17 cellular contexts compared by ENCODE assay signal in genomic region chr12:11768233-11768965, GRCh38.
DNase-seq lines count a peak whose midpoint lies in the region; FAIRE-seq and TF ChIP-seq lines count a peak whose summit lies in the region.
"Had no signal": no experiment of that assay in that cellular context is flagged by ENCODE, and none has a peak within 500 bp of the region (broad histone marks: within the 10 kb centered on the region; RNA-seq: fewer than 3 reads in every experiment).

No MANE protein-coding gene starts in this region.

- TF ChIP-seq EP300 in H1 (IDR thresholded peaks at IDR 0.05; ENCODE audit: borderline replicate concordance in 1 of 2, low read depth in 2 of 2, low read length in 2 of 2) = no peak

- H3K4me1 ChIP-seq in BLaER1 treated with 17β-estradiol and CSF1 and Interleukin-3, amounts not matched to agents 10 nM and 100 nM = peaks cover 88 to 99% (median 98%) of the 10 kb centered on the region in 10 experiments
- peaks cover 3 to 12% (median 6%) of the 10 kb centered on the region in 4 experiments; a peak in 6 of 7 replicates for H3K4me1 ChIP-seq in H1 (replicated peaks in 1 of 4; ENCODE audit: control insufficient read depth in 3 of 4, insufficient read depth in 4 of 4, low read length in 3 of 4)
- peaks cover 94 to 97% of the 10 kb centered on the region in 2 experiments for H3K4me1 ChIP-seq in neutrophil (ENCODE audit: control insufficient read depth in 1 of 2, insufficient read depth in 1 of 2, low read depth in 1 of 2, low read length in 1 of 2)

- H4K8ac ChIP-seq in H1 (ENCODE audit: extremely low read depth, insufficient read depth, low read length) = no peak overlapping the region

- no peak overlapping the region for H2BK12ac ChIP-seq in H1 (ENCODE audit: low read depth, low read length)

- FAIRE-seq in H1 (lab: Jason Lieb, UNC) = no peak
- FAIRE-seq: frontal cortex had no signal

- no peaks in the 10 kb centered on the region for H3K23me2 ChIP-seq in H1 (ENCODE audit: low read depth, low read length)

- no peak overlapping the region for H2BK15ac ChIP-seq in H1 (ENCODE audit: low read length)

- peak overlapping the region in 4 of 11 experiments; percentile 1 to 90 (median 10); a peak in 6 of 22 replicates for H3K9ac ChIP-seq in BLaER1 treated with 17β-estradiol and CSF1 and Interleukin-3, amounts not matched to agents 10 nM and 100 nM
- H3K9ac ChIP-seq in H1 (replicated peaks in 1 of 4; ENCODE audit: extremely low read depth in 1 of 4, low read depth in 3 of 4, low read length in 3 of 4) = no peak overlapping the region

- POLR2A ChIA-PET in H1 (lab: Charles Lee; ENCODE audit: partially characterized antibody) = interaction anchor here (0.6 to 1.5 kb wide), 3 partner anchors 17 to 148 kb away, joined by 3 to 6 read pairs (median 4); no protein-coding TSS in a partner anchor

- no peaks in the 10 kb centered on the region for H3K27me3 ChIP-seq in BLaER1 treated with 17β-estradiol and CSF1 and Interleukin-3, amounts not matched to agents 10 nM and 100 nM
- H3K27me3 ChIP-seq in H1 (replicated peaks in 1 of 4; ENCODE audit: control insufficient read depth in 3 of 4, extremely low read depth in 1 of 4, insufficient read depth in 3 of 4, low read length in 3 of 4) (no peaks in the 10 kb centered on the region), neutrophil (no peaks in the 10 kb centered on the region)
- H3K27me3 ChIP-seq: uterus had no signal

- CTCF ChIA-PET in H1 (lab: Charles Lee; ENCODE audit: partially characterized antibody) = interaction anchor here (0.8 to 1.2 kb wide), 2 partner anchors 16 to 124 kb away, joined by 3 to 4 read pairs; no protein-coding TSS in a partner anchor

- H3K14ac ChIP-seq in H1 (ENCODE audit: insufficient read length) = no peak overlapping the region

- no peak overlapping the region for H2AK5ac ChIP-seq in H1 (ENCODE audit: low read depth, low read length)

- H2AFZ ChIP-seq in H1 (ENCODE audit: low read length) = no peak overlapping the region

- H2BK20ac ChIP-seq in H1 (ENCODE audit: low read length) = no peak overlapping the region; the same call in 1 of the 2 replicates

- H3K4ac ChIP-seq in H1 (replicated peaks; ENCODE audit: insufficient read length, low read depth, low read length) = no peak overlapping the region

- TF ChIP-seq CTCF in H1 (IDR thresholded peaks at IDR 0.05; ENCODE audit: control extremely low read depth in 1 of 3, insufficient read depth in 1 of 3, low read depth in 1 of 3, low read length in 3 of 3) (no peak), neutrophil (IDR thresholded peaks at IDR 0.05) (no peak)

- no peak overlapping the region for H3K23ac ChIP-seq in H1 (ENCODE audit: insufficient read length)

- no peak overlapping the region for H3K56ac ChIP-seq in H1 (replicated peaks; ENCODE audit: insufficient read length, low read depth, low read length)

- no peak overlapping the region for H3K18ac ChIP-seq in H1 (ENCODE audit: extremely low read depth, low read length)

- DNase-seq in HuH-7 (ENCODE audit: low spot score) = peak; percentile 31
- no peak for DNase-seq in H1 (ENCODE audit: low read depth in 1 of 2, low spot score in 2 of 2)
- no peak for DNase-seq in NCI-H2227 treated with DMSO at 0.1 percent for 48 hours (lab: John Stamatoyannopoulos, UW)
- DNase-seq in HT-29 (ENCODE audit: low spot score) = no peak
- DNase-seq in NCI-H2029 treated with DMSO at 0.1 percent for 48 hours (lab: John Stamatoyannopoulos, UW) = no peak
- DNase-seq in NCI-H2171 (lab: John Stamatoyannopoulos, UW) = no peak
- DNase-seq: activated effector memory CD4-positive, alpha-beta T cell treated with anti-CD3 and anti-CD28 coated beads, Interleukin-2, amount 50 U/mL, for 16 hours; MM.1S; NCI-H187 treated with DMSO at 0.1 percent for 48 hours; NCI-H510A treated with DMSO at 0.1 percent for 48 hours; OCI-M1; SIG-M5; uterus had no signal

- H4K91ac ChIP-seq in H1 (replicated peaks; ENCODE audit: insufficient read length, low read length) = no peak overlapping the region

- H3K79me1 ChIP-seq in H1 (ENCODE audit: low read depth, low read length) = no peaks in the 10 kb centered on the region

- no peak for TF ChIP-seq POLR2A in H1 (IDR thresholded peaks at IDR 0.05; ENCODE audit: control extremely low read depth in 1 of 2, low read depth in 2 of 2, low read length in 2 of 2)

- no peak overlapping the region for H2BK120ac ChIP-seq in H1 (replicated peaks; ENCODE audit: low read depth, low read length)

- no peak overlapping the region for H2BK5ac ChIP-seq in H1 (ENCODE audit: low read depth, low read length)

- H3K4me2 ChIP-seq in BLaER1 treated with 17β-estradiol and CSF1 and Interleukin-3, amounts not matched to agents 10 nM and 100 nM = peak overlapping the region; percentile 85 to 95 (median 90)
- no peak overlapping the region for H3K4me2 ChIP-seq in H1 (ENCODE audit: insufficient read depth in 1 of 2, low read depth in 2 of 2, low read length in 2 of 2)

- H3K79me2 ChIP-seq in H1 (ENCODE audit: control insufficient read depth in 1 of 2, insufficient read depth in 2 of 2, low read length in 2 of 2) = 0 out of 4 replicates have a peak, but pooled peaks cover 0 to 3% of the 10 kb centered on the region in 2 experiments

- no peaks in the 10 kb centered on the region for H4K20me1 ChIP-seq in BLaER1 treated with 17β-estradiol and CSF1 and Interleukin-3, amounts not matched to agents 10 nM and 100 nM
- no peaks in the 10 kb centered on the region for H4K20me1 ChIP-seq in H1 (replicated peaks in 1 of 2; ENCODE audit: control insufficient read depth in 1 of 2, insufficient read depth in 2 of 2, low read length in 2 of 2)

- peak overlapping the region in 10 of 11 experiments; percentile 84 to 98 (median 94); a peak in 20 of 22 replicates for H3K27ac ChIP-seq in BLaER1 treated with 17β-estradiol and CSF1 and Interleukin-3, amounts not matched to agents 10 nM and 100 nM
- H3K27ac ChIP-seq in H1 (ENCODE audit: low read depth, low read length) = no peak overlapping the region
- peak overlapping the region; percentile 94 for H3K27ac ChIP-seq in neutrophil
- H3K27ac ChIP-seq: epithelial cell of prostate had no signal

- WGBS in H1 (ENCODE audit: extremely low coverage in 1 of 2, insufficient coverage in 1 of 2, insufficient read length in 1 of 2, insufficient replicate concordance in 2 of 2, low coverage in 1 of 2, low lambda C conversion rate in 2 of 2, missing lambda C conversion rate in 1 of 2), 2 experiments = 94% methylated on average over 5 of the region's 5 CpGs; no CpG with 5 or more reads in 1 of the 2 experiments

- H3K36me3 ChIP-seq in BLaER1 treated with 17β-estradiol and CSF1 and Interleukin-3, amounts not matched to agents 10 nM and 100 nM = peaks cover 14 to 73% (median 41%) of the 10 kb centered on the region in 11 experiments; a peak in 21 of 22 replicates
- H3K36me3 ChIP-seq in H1 (ENCODE audit: control insufficient read depth in 2 of 4, insufficient read depth in 4 of 4, low read length in 3 of 4) (no peaks in the 10 kb centered on the region), neutrophil (no peaks in the 10 kb centered on the region)
- H3K36me3 ChIP-seq: uterus had no signal

- TF ChIP-seq RAD21 in H1 (IDR thresholded peaks at IDR 0.05 in 1 of 2, conservative IDR thresholded peaks at IDR 0.05 in 1 of 2; ENCODE audit: low read depth in 2 of 2, low read length in 2 of 2) = no peak

- no peak overlapping the region for H3K4me3 ChIP-seq in BLaER1 treated with 17β-estradiol and CSF1 and Interleukin-3, amounts not matched to agents 10 nM and 100 nM
- H3K4me3 ChIP-seq in H1 (ENCODE audit: extremely low read depth in 1 of 4, insufficient read depth in 2 of 4, low read depth in 3 of 4, low read length in 4 of 4) = no peak overlapping the region
- H3K4me3 ChIP-seq in neutrophil (ENCODE audit: low read depth in 1 of 2, low read length in 1 of 2) = no peak overlapping the region
- H3K4me3 ChIP-seq: uterus had no signal

- H3K9me3 ChIP-seq in BLaER1 treated with 17β-estradiol and CSF1 and Interleukin-3, amounts not matched to agents 10 nM and 100 nM (replicated peaks in 1 of 11) = peaks cover 0 to 21% (median 7%) of the 10 kb centered on the region in 11 experiments; a peak in 11 of 22 replicates
- H3K9me3 ChIP-seq in H1 (ENCODE audit: insufficient read depth in 2 of 2, low read depth in 1 of 2, low read length in 1 of 2) (no peaks in the 10 kb centered on the region), neutrophil (no peaks in the 10 kb centered on the region)
- H3K9me3 ChIP-seq: uterus had no signal

- no peak overlapping the region for H4K5ac ChIP-seq in H1 (ENCODE audit: insufficient read length, low read depth, low read length)

TF ChIP-seq in H1, 55 proteins besides CTCF, POLR2A, EP300 and RAD21:
- TF ChIP-seq FOSL1 (IDR thresholded peaks at IDR 0.05; ENCODE audit: insufficient read depth, low read depth, low read length) (no peak), TEAD4 (IDR thresholded peaks at IDR 0.05; ENCODE audit: low read depth, low read length) (peak; percentile 80)
TF ChIP-seq in H1: peak in this region for 1.

Comparison
In these comparisons a context has a peak if more than half of its experiments do, and no peak if none do; other contexts are left out.
1. H3K4me2 ChIP-seq: peak in BLaER1 treated with 17β-estradiol and CSF1 and Interleukin-3, amounts not matched to agents 10 nM and 100 nM (11 of 11); none in H1 (0 of 2).